Comparison of ENCODE assay signal across 20 cellular contexts in genomic region chr2:101744832-101745231, GRCh38. TPM values are rescaled to one million over a fixed set of nuclear protein-coding genes. Genes with fewer than 3 reads are reported as not detected.
DNase-seq lines count a peak whose midpoint lies in the region; ATAC-seq and TF ChIP-seq lines count a peak whose summit lies in the region.
"Had no signal": no experiment of that assay in that cellular context is flagged by ENCODE, and none has a peak within 500 bp of the region (broad histone marks: within the 10 kb centered on the region; RNA-seq: fewer than 3 reads in every experiment).

No MANE protein-coding gene starts in this region.

- H3K4me3 ChIP-seq in breast epithelium (no peak overlapping the region), RWPE2 (ENCODE audit: severe bottlenecking) (no peak overlapping the region), mesenchymal stem cell (ENCODE audit: insufficient read depth in 1 of 2, low read depth in 1 of 2, low read length in 2 of 2) (no peak overlapping the region), vagina (no peak overlapping the region)
- H3K4me3 ChIP-seq: adrenal gland, cardiac muscle cell, right lobe of liver, tibial nerve had no signal

- H3K4me3 Mint-ChIP-seq in MCF 10A (ENCODE audit: unreplicated experiment) = no peak overlapping the region
- H3K4me3 Mint-ChIP-seq: activated T-helper 1 cell treated with anti-CD3 and anti-CD28 coated beads, Interleukin-12 subunit alpha, Interleukin-12 subunit beta, Interleukin-2, Interleukin-4 antibody, amounts not matched to agents 30 ng/mL and 10 ng/mL and 1 ng/mL, durations not matched to agents 14 hours and 24 hours and 36 hours had no signal

- no peak overlapping the region for H4K91ac ChIP-seq in mesenchymal stem cell (ENCODE audit: low read length)

- DNase-seq in MCF 10A (ENCODE audit: unreplicated experiment) = no peak
- DNase-seq in breast epithelium (ENCODE audit: low spot score in 2 of 2) = no peak
- DNase-seq in RWPE2 (ENCODE audit: low spot score) = no peak
- no peak for DNase-seq in mesenchymal stem cell
- no peak for DNase-seq in substantia nigra (lab: John Stamatoyannopoulos, UW)
- no peak for DNase-seq in AML-193 (lab: John Stamatoyannopoulos, UW)
- DNase-seq in DMS53 (lab: John Stamatoyannopoulos, UW) = no peak
- DNase-seq in vagina (ENCODE audit: extremely low spot score in 2 of 2) = no peak
- DNase-seq: adrenal gland; EL; foreskin melanocyte; hippocampal formation; KG1; NCI-H187; right lobe of liver; stimulated activated CD4-positive, alpha-beta T cell treated with anti-CD3 and anti-CD28 coated beads, Interleukin-15, amount 100 ng/mL, for 24 hours had no signal

- CTCF ChIA-PET in MCF 10A (lab: Yijun Ruan, JAX) = interaction anchor here (0.9 to 1.8 kb wide), 5 partner anchors 10 to 86 kb away, joined by 3 to 6 read pairs (median 4); no protein-coding TSS in a partner anchor

- H2AFZ ChIP-seq in mesenchymal stem cell (ENCODE audit: low read depth, low read length) = no peak overlapping the region

- no peaks in the 10 kb centered on the region for H3K27me3 ChIP-seq in breast epithelium
- no peaks in the 10 kb centered on the region for H3K27me3 ChIP-seq in RWPE2 (ENCODE audit: insufficient read depth, poor library complexity, severe bottlenecking)
- H3K27me3 ChIP-seq in mesenchymal stem cell (ENCODE audit: control insufficient read depth in 1 of 2, insufficient read depth in 1 of 2, low read length in 2 of 2) = no peaks in the 10 kb centered on the region
- no peaks in the 10 kb centered on the region for H3K27me3 ChIP-seq in vagina
- H3K27me3 ChIP-seq: adrenal gland, cardiac muscle cell, right lobe of liver, tibial nerve had no signal

- TF ChIP-seq CTCF in MCF 10A (IDR thresholded peaks at IDR 0.05; ENCODE audit: unreplicated experiment) (no peak), breast epithelium (IDR thresholded peaks at IDR 0.05) (no peak), RWPE2 (IDR thresholded peaks at IDR 0.05; ENCODE audit: poor library complexity, severe bottlenecking) (no peak), vagina (IDR thresholded peaks at IDR 0.05) (no peak)

- H2BK5ac ChIP-seq in mesenchymal stem cell (ENCODE audit: low read depth, low read length, poor library complexity, severe bottlenecking) = no peak overlapping the region

- H3K4ac ChIP-seq in mesenchymal stem cell (ENCODE audit: low read depth in 1 of 2, low read length in 2 of 2) = no peak overlapping the region

- no peak overlapping the region for H2BK120ac ChIP-seq in mesenchymal stem cell (ENCODE audit: low read depth, low read length)

- H3K27me3 Mint-ChIP-seq in MCF 10A (ENCODE audit: insufficient read depth, unreplicated experiment) = no peaks in the 10 kb centered on the region

- H3K27ac ChIP-seq in breast epithelium = no peak overlapping the region
- H3K27ac ChIP-seq in RWPE2 (ENCODE audit: poor library complexity, severe bottlenecking) = peak overlapping the region; percentile 94
- H3K27ac ChIP-seq in mesenchymal stem cell (ENCODE audit: low read length, poor library complexity, severe bottlenecking) = no peak overlapping the region
- H3K27ac ChIP-seq in substantia nigra (ENCODE audit: low read depth, low read length, poor library complexity, severe bottlenecking) = peak overlapping the region; percentile 91
- H3K27ac ChIP-seq in vagina = no peak overlapping the region
- H3K27ac ChIP-seq: adrenal gland, right lobe of liver had no signal

- H3K14ac ChIP-seq in mesenchymal stem cell (ENCODE audit: low read length in 2 of 2) = no peak overlapping the region

- no peak overlapping the region for H3K4me2 ChIP-seq in mesenchymal stem cell (ENCODE audit: low read length, poor library complexity, severe bottlenecking)

- intact Hi-C loops in MCF 10A (cut with micrococcal nuclease) = no loop called here
- intact Hi-C loops in breast epithelium (cut with DNase I; ENCODE audit: low total_unique reads) = no loop called here
- intact Hi-C loops in vagina (cut with DNase I) = no loop called here

- POLR2A ChIA-PET in MCF 10A (lab: Yijun Ruan, JAX) = interaction anchor here (0.6 to 4.1 kb wide), 13 partner anchors 8 to 436 kb away, joined by 3 to 27 read pairs (median 3); partner anchors contain the start of gene RNF149

- no peak for ATAC-seq in RWPE2 (ENCODE audit: low read depth)
- ATAC-seq: Panc1, right lobe of liver had no signal

- H3K23ac ChIP-seq in mesenchymal stem cell (ENCODE audit: low read length in 2 of 2) = no peak overlapping the region

- H3K36me3 Mint-ChIP-seq in MCF 10A (ENCODE audit: insufficient read depth, unreplicated experiment) = peaks cover 15% of the 10 kb centered on the region

- H2AK5ac ChIP-seq in mesenchymal stem cell (ENCODE audit: low read length, severe bottlenecking) = no peak overlapping the region

- H3K18ac ChIP-seq in mesenchymal stem cell (ENCODE audit: low read depth in 1 of 2, low read length in 2 of 2) = no peak overlapping the region

- H3K9me3 ChIP-seq in breast epithelium (no peaks in the 10 kb centered on the region), RWPE2 (ENCODE audit: severe bottlenecking) (no peaks in the 10 kb centered on the region), mesenchymal stem cell (ENCODE audit: control insufficient read depth, low read length) (no peaks in the 10 kb centered on the region), vagina (no peaks in the 10 kb centered on the region)
- H3K9me3 ChIP-seq: adrenal gland, right lobe of liver, tibial nerve had no signal

- TF ChIP-seq POLR2A in breast epithelium (IDR thresholded peaks at IDR 0.05) (no peak), vagina (IDR thresholded peaks at IDR 0.05) (no peak)

- H3K4me1 Mint-ChIP-seq in MCF 10A (ENCODE audit: insufficient read depth, unreplicated experiment) = peaks cover 50% of the 10 kb centered on the region

- H3K4me1 ChIP-seq in breast epithelium (peaks cover 6 to 7% of the 10 kb centered on the region in 2 donors), RWPE2 (ENCODE audit: insufficient read depth, poor library complexity, severe bottlenecking) (peaks cover 67% of the 10 kb centered on the region), mesenchymal stem cell (ENCODE audit: control insufficient read depth, insufficient read depth, low read depth, low read length) (peaks cover 18% of the 10 kb centered on the region), vagina (peaks cover 73% of the 10 kb centered on the region)

- H3K79me1 ChIP-seq in mesenchymal stem cell (replicated peaks; ENCODE audit: low read length, poor library complexity, severe bottlenecking) = peaks cover 1% of the 10 kb centered on the region

- no TSS peak for BruUV-seq in MCF 10A (replicated peaks; lab: Mats Ljungman, UMichigan)

- no peak overlapping the region for H2BK15ac ChIP-seq in mesenchymal stem cell (ENCODE audit: low read depth, poor library complexity, severe bottlenecking)

- no peak overlapping the region for H4K8ac ChIP-seq in mesenchymal stem cell (ENCODE audit: low read length)

- H3K9me3 Mint-ChIP-seq in MCF 10A (ENCODE audit: unreplicated experiment) = no peaks in the 10 kb centered on the region
- H3K9me3 Mint-ChIP-seq: activated T-helper 1 cell treated with anti-CD3 and anti-CD28 coated beads, Interleukin-12 subunit alpha, Interleukin-12 subunit beta, Interleukin-2, Interleukin-4 antibody, amounts not matched to agents 30 ng/mL and 10 ng/mL and 1 ng/mL, durations not matched to agents 14 hours and 24 hours and 36 hours had no signal

- 62% methylated on average over 1 of the region's 1 CpG for WGBS in mesenchymal stem cell

- peak overlapping the region; percentile 32 for H3K9ac ChIP-seq in mesenchymal stem cell (ENCODE audit: low read length)

- no peak overlapping the region for H2BK12ac ChIP-seq in mesenchymal stem cell (ENCODE audit: low read length in 2 of 2)

- peak overlapping the region; percentile 88 for H3K27ac Mint-ChIP-seq in MCF 10A (ENCODE audit: low read depth, unreplicated experiment)

- H3K36me3 ChIP-seq in breast epithelium = no peaks in the 10 kb centered on the region
- peaks cover 11% of the 10 kb centered on the region; the same call in 1 of the 2 replicates for H3K36me3 ChIP-seq in RWPE2 (ENCODE audit: low read depth)
- peaks cover 0 to 12% of the 10 kb centered on the region in 2 experiments for H3K36me3 ChIP-seq in mesenchymal stem cell (ENCODE audit: control insufficient read depth in 1 of 2, insufficient read depth in 2 of 2, low read depth in 1 of 2, low read length in 2 of 2)
- H3K36me3 ChIP-seq in vagina = no peaks in the 10 kb centered on the region
- H3K36me3 ChIP-seq: adrenal gland, cardiac muscle cell, right lobe of liver, tibial nerve had no signal

RNA-seq across cellular contexts. Expression of gene MAP4K4, which starts 47.3 kb away (rescaled TPM):
- total RNA-seq in MCF 10A (2022) (143 and 162 TPM in 2 replicates), breast epithelium (10 to 100 TPM; 62.1 to 89.1 (median 74.7) TPM), vagina (75.9 TPM)
- 135 TPM for polyA plus RNA-seq in mesenchymal stem cell (2013, experiment 1 of 2)
- 130 TPM for polyA plus RNA-seq in mesenchymal stem cell (2013, experiment 2 of 2)

Comparison
In these comparisons a context has a peak if more than half of its experiments do, and no peak if none do; other contexts are left out.
1. H3K27ac ChIP-seq: peak in RWPE2 (single experiment) and substantia nigra (single experiment); none in breast epithelium (0 of 2), mesenchymal stem cell (single experiment) and vagina (single experiment).